In genomic region chr22:42356547-42356946, GRCh38 we compare ENCODE assay signal across 20 cellular contexts.
"Had no signal": no experiment of that assay in that cellular context is flagged by ENCODE, and none has a peak within 500 bp of the region (broad histone marks: within the 10 kb centered on the region; RNA-seq: fewer than 3 reads in every experiment).

No MANE protein-coding gene starts in this region.

- H3K27ac Mint-ChIP-seq: activated CD8-positive, alpha-beta memory T cell treated with anti-CD3 and anti-CD28 coated beads, Interleukin-2, amount 10 ng/mL, durations not matched to agents 7 days and 5 days; activated naive CD4-positive, alpha-beta T cell treated with anti-CD3 and anti-CD28 coated beads, Interleukin-2, amount 50 U/mL, for 72 hours; activated T-cell treated with anti-CD3 and anti-CD28 coated beads, Interleukin-2, amount 50 U/mL, for 24 hours; natural killer cell treated with Interleukin-12 subunit alpha and Interleukin-12 subunit beta and Interleukin-15 and Interleukin-18, amount 100 ng/mL, for 72 hours; progenitor cell of endocrine pancreas had no signal

- H3K36me3 Mint-ChIP-seq: activated CD8-positive, alpha-beta memory T cell treated with anti-CD3 and anti-CD28 coated beads, Interleukin-2, amount 10 ng/mL, durations not matched to agents 7 days and 5 days; activated naive CD4-positive, alpha-beta T cell treated with anti-CD3 and anti-CD28 coated beads, Interleukin-2, amount 50 U/mL, for 72 hours; natural killer cell treated with Interleukin-12 subunit alpha and Interleukin-12 subunit beta and Interleukin-15 and Interleukin-18, amount 100 ng/mL, for 72 hours had no signal

- ATAC-seq: activated CD8-positive, alpha-beta memory T cell treated with anti-CD3 and anti-CD28 coated beads, Interleukin-2, amount 10 ng/mL, durations not matched to agents 7 days and 5 days; activated naive CD4-positive, alpha-beta T cell treated with anti-CD3 and anti-CD28 coated beads, Interleukin-2, amount 50 U/mL, for 72 hours; natural killer cell treated with Interleukin-12 subunit alpha and Interleukin-12 subunit beta and Interleukin-15 and Interleukin-18, amount 100 ng/mL, for 72 hours had no signal

- H3K9me3 Mint-ChIP-seq: activated naive CD4-positive, alpha-beta T cell treated with anti-CD3 and anti-CD28 coated beads, Interleukin-2, amount 50 U/mL, for 72 hours; activated T-cell treated with anti-CD3 and anti-CD28 coated beads, Interleukin-2, amount 50 U/mL, for 24 hours; natural killer cell treated with Interleukin-12 subunit alpha and Interleukin-12 subunit beta and Interleukin-15 and Interleukin-18, amount 100 ng/mL, for 72 hours had no signal

- H3K4me3 ChIP-seq: dorsolateral prefrontal cortex, esophagus muscularis mucosa, sigmoid colon, suprapubic skin, upper lobe of right lung had no signal

- H3K27me3 ChIP-seq: brain microvascular endothelial cell, dorsolateral prefrontal cortex, esophagus muscularis mucosa, sigmoid colon, suprapubic skin, upper lobe of right lung had no signal

- DNase-seq: activated CD4-positive, alpha-beta T cell treated with anti-CD3 and anti-CD28 coated beads, Interleukin-2, amount 50 U/mL, for 48 hours; activated CD4-positive, CD25-positive, alpha-beta regulatory T cell treated with anti-CD3 and anti-CD28 coated beads, Interleukin-2, amount 50 U/mL, for 72 hours; activated CD8-positive, alpha-beta memory T cell treated with anti-CD3 and anti-CD28 coated beads, Interleukin-2, amount 10 ng/mL, durations not matched to agents 7 days and 5 days; activated effector memory CD4-positive, alpha-beta T cell treated with anti-CD3 and anti-CD28 coated beads, Interleukin-2, amount 50 U/mL, for 16 hours; activated T-cell treated with anti-CD3 and anti-CD28 coated beads, Interleukin-2, amount 50 U/mL, for 24 hours; amniotic stem cell; brain microvascular endothelial cell; dorsolateral prefrontal cortex; foreskin fibroblast; head of caudate nucleus; occipital lobe; sigmoid colon; stimulated activated CD4-positive, alpha-beta T cell treated with anti-CD3 and anti-CD28 coated beads, Interleukin-2, amount 100 ng/mL, for 24 hours; stimulated activated naive CD4-positive, alpha-beta T cell treated with Interleukin-2 at 50 U/mL for 16 hours; upper lobe of right lung had no signal

- H3K27ac ChIP-seq: brain microvascular endothelial cell, dorsolateral prefrontal cortex, esophagus muscularis mucosa, sigmoid colon, suprapubic skin, upper lobe of right lung had no signal

- H3K4me1 ChIP-seq: upper lobe of right lung had no signal

- H3K9me3 ChIP-seq: esophagus muscularis mucosa, sigmoid colon, suprapubic skin, upper lobe of right lung had no signal

- H3K4me3 Mint-ChIP-seq: activated CD8-positive, alpha-beta memory T cell treated with anti-CD3 and anti-CD28 coated beads, Interleukin-2, amount 10 ng/mL, durations not matched to agents 7 days and 5 days; activated T-cell treated with anti-CD3 and anti-CD28 coated beads, Interleukin-2, amount 50 U/mL, for 24 hours; natural killer cell treated with Interleukin-12 subunit alpha and Interleukin-12 subunit beta and Interleukin-15 and Interleukin-18, amount 100 ng/mL, for 72 hours had no signal

- H3K4me1 Mint-ChIP-seq: activated CD8-positive, alpha-beta memory T cell treated with anti-CD3 and anti-CD28 coated beads, Interleukin-2, amount 10 ng/mL, durations not matched to agents 7 days and 5 days had no signal

- H3K27me3 Mint-ChIP-seq: activated T-cell treated with anti-CD3 and anti-CD28 coated beads, Interleukin-2, amount 50 U/mL, for 24 hours had no signal

- H3K36me3 ChIP-seq: brain microvascular endothelial cell, esophagus muscularis mucosa, sigmoid colon, suprapubic skin, upper lobe of right lung had no signal
